ENCODE assay signal across 21 cellular contexts in the genomic region with DNA sequence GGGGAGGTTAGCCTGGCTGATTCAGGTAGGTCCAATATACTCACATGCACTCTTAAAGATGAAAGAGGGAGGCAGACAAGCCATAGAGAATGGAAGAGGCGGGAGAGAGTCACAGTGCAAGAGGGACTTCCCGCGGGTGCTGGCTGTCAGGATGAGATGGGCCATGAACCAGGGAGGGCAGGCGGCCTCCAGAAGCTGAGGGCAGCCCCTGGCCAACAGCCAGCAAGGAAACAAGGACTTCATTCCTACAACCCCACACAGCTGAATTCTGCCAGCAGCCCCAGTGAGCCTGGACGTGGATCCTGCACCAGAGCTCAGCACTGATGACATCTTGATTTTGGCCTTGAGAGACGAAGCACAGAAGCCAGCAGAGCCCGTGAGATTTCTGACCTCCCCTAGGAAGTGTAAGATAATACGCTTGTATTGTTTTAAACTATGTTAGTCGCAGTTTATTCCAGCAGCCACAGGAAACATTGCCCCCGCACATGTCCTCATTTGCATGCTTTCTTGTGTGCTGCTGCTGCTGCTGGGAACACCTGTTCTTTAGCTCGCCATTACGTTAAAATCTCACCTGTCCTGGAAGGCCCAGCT. TPM values are rescaled to one million over a fixed set of nuclear protein-coding genes. Genes with fewer than 3 reads are reported as not detected.
"Had no signal": no experiment of that assay in that cellular context is flagged by ENCODE, and none has a peak within 500 bp of the region (broad histone marks: within the 10 kb centered on the region; RNA-seq: fewer than 3 reads in every experiment).

No MANE protein-coding gene starts in this region.

- H3K27ac Mint-ChIP-seq: activated naive CD4-positive, alpha-beta T cell treated with anti-CD3 and anti-CD28 coated beads, Interleukin-2, amount 10 ng/mL, durations not matched to agents 7 days and 5 days; dendritic cell treated with granulocyte-macrophage colony-stimulating factor and Interleukin-4, amounts not matched to agents 40 ng/mL and 50 ng/mL, for 4 days; natural killer cell treated with Interleukin-12 subunit alpha and Interleukin-12 subunit beta and Interleukin-15 and Interleukin-18, amount 100 ng/mL, for 72 hours; stimulated activated naive CD8-positive, alpha-beta T cell treated with anti-CD3 and anti-CD28 coated beads, Interleukin-15, Interleukin-2, amounts not matched to agents 100 ng/mL and 50 ng/mL, for 24 hours; T-helper 1 cell treated with Interleukin-12 subunit alpha and Interleukin-12 subunit beta and Interleukin-4 antibody, amounts not matched to agents 30 μg/mL and 1 μg/mL, for 36 hours had no signal

- H3K4me1 ChIP-seq: lower lobe of right lung, prostate gland, right atrium auricular region, tibial nerve had no signal

- H3K36me3 ChIP-seq: brain microvascular endothelial cell, lower lobe of right lung, prostate gland, right atrium auricular region, tibial nerve had no signal

- H3K4me3 ChIP-seq: lower lobe of right lung, prostate gland, right atrium auricular region, tibial nerve had no signal

- H3K4me3 Mint-ChIP-seq: activated naive CD4-positive, alpha-beta T cell treated with anti-CD3 and anti-CD28 coated beads, Interleukin-2, amount 10 ng/mL, durations not matched to agents 7 days and 5 days; central memory CD8-positive, alpha-beta T cell; dendritic cell treated with granulocyte-macrophage colony-stimulating factor and Interleukin-4, amounts not matched to agents 40 ng/mL and 50 ng/mL, for 4 days; natural killer cell treated with Interleukin-12 subunit alpha and Interleukin-12 subunit beta and Interleukin-15 and Interleukin-18, amount 100 ng/mL, for 72 hours; stimulated activated naive CD8-positive, alpha-beta T cell treated with anti-CD3 and anti-CD28 coated beads, Interleukin-15, Interleukin-2, amounts not matched to agents 100 ng/mL and 50 ng/mL, for 24 hours; T-helper 1 cell treated with Interleukin-12 subunit alpha and Interleukin-12 subunit beta and Interleukin-4 antibody, amounts not matched to agents 30 μg/mL and 1 μg/mL, for 36 hours had no signal

- H3K4me1 Mint-ChIP-seq: activated naive CD4-positive, alpha-beta T cell treated with anti-CD3 and anti-CD28 coated beads, Interleukin-2, amount 10 ng/mL, durations not matched to agents 7 days and 5 days; central memory CD8-positive, alpha-beta T cell had no signal

- H3K27me3 ChIP-seq: brain microvascular endothelial cell, right atrium auricular region, tibial nerve had no signal

- H3K9me3 ChIP-seq: lower lobe of right lung, prostate gland, right atrium auricular region, tibial nerve had no signal

- H3K27ac ChIP-seq: brain microvascular endothelial cell, lower lobe of right lung, prostate gland, right atrium auricular region, tibial nerve had no signal

- H3K9me3 Mint-ChIP-seq: activated naive CD4-positive, alpha-beta T cell treated with anti-CD3 and anti-CD28 coated beads, Interleukin-2, amount 10 ng/mL, durations not matched to agents 7 days and 5 days; central memory CD8-positive, alpha-beta T cell; dendritic cell treated with granulocyte-macrophage colony-stimulating factor and Interleukin-4, amounts not matched to agents 40 ng/mL and 50 ng/mL, for 4 days; natural killer cell treated with Interleukin-12 subunit alpha and Interleukin-12 subunit beta and Interleukin-15 and Interleukin-18, amount 100 ng/mL, for 72 hours; stimulated activated naive CD8-positive, alpha-beta T cell treated with anti-CD3 and anti-CD28 coated beads, Interleukin-15, Interleukin-2, amounts not matched to agents 100 ng/mL and 50 ng/mL, for 24 hours; T-helper 1 cell treated with Interleukin-12 subunit alpha and Interleukin-12 subunit beta and Interleukin-4 antibody, amounts not matched to agents 30 μg/mL and 1 μg/mL, for 36 hours had no signal

- DNase-seq: activated CD4-positive, alpha-beta T cell treated with anti-CD3 and anti-CD28 coated beads, Interleukin-2, amount 50 U/mL, for 1 hour; activated CD4-positive, CD25-positive, alpha-beta regulatory T cell treated with anti-CD3 and anti-CD28 coated beads, Interleukin-2, amount 50 U/mL, for 72 hours; activated CD8-positive, alpha-beta memory T cell treated with anti-CD3 and anti-CD28 coated beads, Interleukin-2, amount 50 U/mL, for 48 hours; activated effector memory CD4-positive, alpha-beta T cell treated with Interleukin-2 at 50 U/mL for 16 hours; activated naive CD4-positive, alpha-beta T cell treated with anti-CD3 and anti-CD28 coated beads, Interleukin-2, amount 10 ng/mL, durations not matched to agents 7 days and 5 days; activated T-cell treated with anti-CD3 and anti-CD28 coated beads, Interleukin-2, amount 50 U/mL, for 48 hours; aorta; brain microvascular endothelial cell; effector CD8-positive, alpha-beta T cell; left cardiac atrium; lower lobe of right lung; occipital lobe had no signal

- H3K36me3 Mint-ChIP-seq: activated naive CD4-positive, alpha-beta T cell treated with anti-CD3 and anti-CD28 coated beads, Interleukin-2, amount 10 ng/mL, durations not matched to agents 7 days and 5 days; natural killer cell treated with Interleukin-12 subunit alpha and Interleukin-12 subunit beta and Interleukin-15 and Interleukin-18, amount 100 ng/mL, for 72 hours had no signal

RNA-seq across cellular contexts. Expression of gene B3GALT5, which starts 15.1 kb away (rescaled TPM):
- total RNA-seq: fibroblast of villous mesenchyme; natural killer cell treated with Interleukin-12 subunit alpha and Interleukin-12 subunit beta and Interleukin-15 and Interleukin-18, amount 100 ng/mL, for 72 hours; right atrium auricular region; tibial nerve had no signal
